ENCODE assay signal across 8 cellular contexts in the genomic region with DNA sequence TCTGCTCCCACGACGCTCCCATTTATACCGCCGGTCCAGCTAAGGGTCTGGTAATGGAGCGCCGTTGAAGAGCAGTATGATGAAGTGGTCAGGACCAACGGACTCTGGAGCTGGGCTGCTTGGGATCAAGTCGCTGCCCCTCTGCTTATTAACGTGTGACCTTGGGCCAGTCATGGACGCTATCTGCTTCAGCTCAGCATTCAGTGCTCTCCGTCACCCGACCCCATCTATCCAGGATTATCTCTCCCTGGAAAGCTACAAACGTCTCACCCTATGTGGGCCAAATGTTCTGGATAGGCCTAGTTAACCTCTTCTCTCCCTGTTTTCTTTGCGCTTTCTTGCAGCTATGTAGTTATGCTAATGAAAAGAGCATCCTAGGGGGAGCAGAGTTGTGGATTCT. TPM values are rescaled to one million over a fixed set of nuclear protein-coding genes. Genes with fewer than 3 reads are reported as not detected.
DNase-seq lines count a peak whose midpoint lies in the region; ATAC-seq, FAIRE-seq and TF ChIP-seq lines count a peak whose summit lies in the region.

No MANE protein-coding gene starts in this region.

- peak overlapping the region; percentile 83 for H3K4me3 ChIP-seq in retinal pigment epithelial cell (ENCODE audit: low read length)

- CTCF ChIA-PET in T-cell (lab: Charles Lee) = interaction anchor here in 1 of 2 donors (0.5 to 1.4 kb wide), 3 partner anchors 16 to 415 kb away, joined by 4 to 5 read pairs (median 4); no protein-coding TSS in a partner anchor

- TF ChIP-seq CTCF in retinal pigment epithelial cell (conservative IDR thresholded peaks at IDR 0.05; ENCODE audit: low read depth, low read length) (no peak), D721Med (IDR thresholded peaks at IDR 0.05; ENCODE audit: insufficient read depth, missing control alignments) (no peak)

- peaks cover 12% of the 10 kb centered on the region for H3K36me3 Mint-ChIP-seq in activated naive CD4-positive, alpha-beta T cell treated with anti-CD3 and anti-CD28 coated beads, Interleukin-2, amount 50 U/mL, for 24 hours
- peaks cover 23% of the 10 kb centered on the region for H3K36me3 Mint-ChIP-seq in T-cell

- no peak for DNase-seq in activated naive CD4-positive, alpha-beta T cell treated with Interleukin-2 at 50 U/mL for 16 hours
- DNase-seq in T-cell (no peak), glomerular visceral epithelial cell (ENCODE audit: extremely low spot score) (peak; percentile 20), retinal pigment epithelial cell (ENCODE audit: low read depth) (no peak), GM12891 (ENCODE audit: insufficient read length, low spot score) (no peak), cerebellar cortex (ENCODE audit: low spot score) (no peak), D721Med (ENCODE audit: insufficient read length, low spot score) (no peak)

- POLR2A ChIA-PET in T-cell (lab: Charles Lee) = interaction anchor here in 1 of 2 donors (0.5 kb wide), 1 partner anchor 11 kb away, joined by 6 read pairs; no protein-coding TSS in a partner anchor

- peak overlapping the region; percentile 97 for H3K4me3 Mint-ChIP-seq in activated naive CD4-positive, alpha-beta T cell treated with anti-CD3 and anti-CD28 coated beads, Interleukin-2, amount 50 U/mL, for 24 hours
- peak overlapping the region; percentile 97 to 99 (median 98) for H3K4me3 Mint-ChIP-seq in T-cell

- H3K4me1 Mint-ChIP-seq in activated naive CD4-positive, alpha-beta T cell treated with anti-CD3 and anti-CD28 coated beads, Interleukin-2, amount 50 U/mL, for 24 hours = peaks cover 44% of the 10 kb centered on the region
- H3K4me1 Mint-ChIP-seq in T-cell = peaks cover 44 to 52% (median 48%) of the 10 kb centered on the region in 3 donors

- no peak for ATAC-seq in T-cell (replicated peaks in 1 of 4)

- FAIRE-seq in GM12891 (lab: Jason Lieb, UNC) = no peak
- no peak for FAIRE-seq in D721Med (lab: Jason Lieb, UNC)

- no peaks in the 10 kb centered on the region for H3K27me3 Mint-ChIP-seq in activated naive CD4-positive, alpha-beta T cell treated with anti-CD3 and anti-CD28 coated beads, Interleukin-2, amount 50 U/mL, for 24 hours
- no peaks in the 10 kb centered on the region for H3K27me3 Mint-ChIP-seq in T-cell

- no peak overlapping the region for H3K27ac Mint-ChIP-seq in activated naive CD4-positive, alpha-beta T cell treated with anti-CD3 and anti-CD28 coated beads, Interleukin-2, amount 50 U/mL, for 24 hours
- peak overlapping the region in 1 of 2 donors; percentile 92 for H3K27ac Mint-ChIP-seq in T-cell

- TF ChIP-seq POLR2A in GM12891 (IDR thresholded peaks at IDR 0.05; ENCODE audit: low read depth, low read length) = no peak

- H3K9me3 Mint-ChIP-seq in activated naive CD4-positive, alpha-beta T cell treated with anti-CD3 and anti-CD28 coated beads, Interleukin-2, amount 50 U/mL, for 24 hours = no peaks in the 10 kb centered on the region
- H3K9me3 Mint-ChIP-seq in T-cell = no peaks in the 10 kb centered on the region

TF ChIP-seq in GM12891, 5 proteins besides CTCF, POLR2A, EP300 and RAD21:
- no peak for TF ChIP-seq PAX5 (IDR thresholded peaks at IDR 0.05; ENCODE audit: insufficient read depth, low read length, severe bottlenecking)
- no peak for TF ChIP-seq POLR2AphosphoS5 (IDR thresholded peaks at IDR 0.05; ENCODE audit: low read depth, low read length)
- no peak for TF ChIP-seq TAF1 (IDR thresholded peaks at IDR 0.05; ENCODE audit: low read depth, low read length)
- no peak for TF ChIP-seq SPI1 (IDR thresholded peaks at IDR 0.05; ENCODE audit: low read depth, low read length)
- TF ChIP-seq POU2F2 (IDR thresholded peaks at IDR 0.05; ENCODE audit: low read depth, low read length) = no peak

RNA-seq across cellular contexts. Expression of gene MSH2, which starts 0.9 kb away (rescaled TPM):
- 10 to 100 TPM; 16.6 to 29.1 (median 23.2) TPM for total RNA-seq in T-cell
- 27.1 TPM for polyA plus RNA-seq in GM12891 (2012; ENCODE audit: low read depth, missing spikeins)

RNA-seq across cellular contexts. Expression of gene EPCAM, which starts 34.7 kb away (rescaled TPM):
- 1 to 10 TPM in 2 of 5 donors, under 1 TPM in 1, not detected in 2; 0.39 to 1.7 (median 1.6) TPM for total RNA-seq in T-cell
- polyA plus RNA-seq in GM12891 (2012; ENCODE audit: low read depth, missing spikeins) = 0.40 TPM
